Comparison of ENCODE assay signal across 20 cellular contexts in genomic region chr3:77693147-77693546, GRCh38.
"Had no signal": no experiment of that assay in that cellular context is flagged by ENCODE, and none has a peak within 500 bp of the region (broad histone marks: within the 10 kb centered on the region; RNA-seq: fewer than 3 reads in every experiment).

No MANE protein-coding gene starts in this region.

- H3K4me1 ChIP-seq: colonic mucosa, heart right ventricle, psoas muscle, sigmoid colon, tibial nerve, upper lobe of left lung had no signal

- H3K27ac ChIP-seq: colonic mucosa, esophagus squamous epithelium, heart right ventricle, ovary, psoas muscle, sigmoid colon, thoracic aorta, tibial nerve, upper lobe of left lung had no signal

- H3K27me3 ChIP-seq: colonic mucosa, esophagus squamous epithelium, heart right ventricle, ovary, sigmoid colon, tibial nerve, upper lobe of left lung had no signal

- H3K4me3 ChIP-seq: colonic mucosa, esophagus squamous epithelium, heart right ventricle, lung, ovary, psoas muscle, sigmoid colon, thoracic aorta, tibial nerve, upper lobe of left lung had no signal

- H3K36me3 ChIP-seq: colonic mucosa, esophagus squamous epithelium, heart right ventricle, ovary, sigmoid colon, thoracic aorta, tibial nerve, upper lobe of left lung had no signal

- H3K9me3 ChIP-seq: colonic mucosa, esophagus squamous epithelium, ovary, psoas muscle, thoracic aorta, tibial nerve, upper lobe of left lung had no signal

- ATAC-seq: heart right ventricle; left lobe of liver; natural killer cell; psoas muscle; right cardiac atrium; stimulated activated naive B cell treated with anti-CD40 and anti-IgM and Interleukin-4, amounts not matched to agents 10 μg/mL and 1 μg/mL and 100 μg/mL, for 72 hours had no signal

- DNase-seq: colonic mucosa; effector CD8-positive, alpha-beta T cell; endodermal cell; esophagus squamous epithelium; foreskin melanocyte; glutamatergic neuron; heart right ventricle; natural killer cell; occipital lobe; ovary; posterior cingulate gyrus; psoas muscle; right cardiac atrium; sigmoid colon; stimulated activated naive B cell treated with anti-CD40 and anti-IgM and Interleukin-4, amounts not matched to agents 10 μg/mL and 1 μg/mL and 100 μg/mL, for 72 hours; upper lobe of left lung had no signal
